In genomic region chr10:5666324-5667220, GRCh38 we compare ENCODE assay signal across 1 cellular context.
TF ChIP-seq lines count a peak whose summit lies in the region.

TSS of gene ASB13 (minus strand) at chr10:5666595. CDS start at chr10:5666551, 44 bp downstream.

TF ChIP-seq in HepG2, 621 proteins besides CTCF, POLR2A, EP300 and RAD21 (continued from another document and continues in another):
- TF ChIP-seq BRF2 (CRISPR knock-in tag; IDR thresholded peaks at IDR 0.05) (no peak), PITX1 (CRISPR knock-in tag; IDR thresholded peaks at IDR 0.05) (peak; percentile 63; the same call in 1 of the 2 replicates), JARID2 (CRISPR knock-in tag; IDR thresholded peaks at IDR 0.05; ENCODE audit: insufficient replicate concordance) (no peak), ZNF687 (CRISPR knock-in tag; IDR thresholded peaks at IDR 0.05) (peak; percentile 88), ZNF260 (CRISPR knock-in tag; IDR thresholded peaks at IDR 0.05; ENCODE audit: borderline replicate concordance, low read depth) (no peak), GLMP (CRISPR knock-in tag; IDR thresholded peaks at IDR 0.05; ENCODE audit: borderline replicate concordance) (no peak), KLF6 (CRISPR knock-in tag; IDR thresholded peaks at IDR 0.05) (no peak), TCF7L2 (IDR thresholded peaks at IDR 0.05; ENCODE audit: low read depth, low read length) (no peak), FIP1L1 (IDR thresholded peaks at IDR 0.05; ENCODE audit: borderline replicate concordance, insufficient read depth, low read depth, low read length) (no peak), ZKSCAN1 (IDR thresholded peaks at IDR 0.05; ENCODE audit: low read length) (no peak), ZNF75D (CRISPR knock-in tag; IDR thresholded peaks at IDR 0.05; ENCODE audit: borderline replicate concordance) (no peak), CAMTA2 (CRISPR knock-in tag; IDR thresholded peaks at IDR 0.05; ENCODE audit: borderline replicate concordance) (no peak), YEATS4 (CRISPR knock-in tag; IDR thresholded peaks at IDR 0.05; ENCODE audit: borderline replicate concordance) (peak; percentile 69), MYC (CRISPR knock-in tag; IDR thresholded peaks at IDR 0.05; ENCODE audit: borderline replicate concordance) (peak; percentile 65), POGZ (CRISPR knock-in tag; IDR thresholded peaks at IDR 0.05) (no peak), ZNF101 (CRISPR knock-in tag; IDR thresholded peaks at IDR 0.05; ENCODE audit: borderline replicate concordance, low read depth) (no peak), ZNF280D (CRISPR knock-in tag; IDR thresholded peaks at IDR 0.05) (no peak), SNAPC5 (CRISPR knock-in tag; IDR thresholded peaks at IDR 0.05; ENCODE audit: borderline replicate concordance) (no peak), MXI1 (IDR thresholded peaks at IDR 0.05; ENCODE audit: borderline replicate concordance, low read depth, low read length) (no peak; the same call in 2 of the 3 replicates), CENPBD1 (CRISPR knock-in tag; IDR thresholded peaks at IDR 0.05; ENCODE audit: borderline replicate concordance, low read depth) (no peak), CEBPZ (IDR thresholded peaks at IDR 0.05; ENCODE audit: low read length) (no peak), SMAD1 (CRISPR knock-in tag; IDR thresholded peaks at IDR 0.05; ENCODE audit: borderline replicate concordance, low read depth) (no peak; the same call in 1 of the 2 replicates), PRDM10 (CRISPR knock-in tag; IDR thresholded peaks at IDR 0.05; ENCODE audit: low read depth) (no peak), IKZF5 (CRISPR knock-in tag; IDR thresholded peaks at IDR 0.05) (no peak), ZMAT3 (CRISPR knock-in tag; conservative IDR thresholded peaks at IDR 0.05) (peak; percentile 33; the same call in 1 of the 2 replicates), AKNA (CRISPR knock-in tag; IDR thresholded peaks at IDR 0.05; ENCODE audit: borderline replicate concordance) (no peak), REXO4 (CRISPR knock-in tag; IDR thresholded peaks at IDR 0.05; ENCODE audit: borderline replicate concordance) (no peak), TBX2 (CRISPR knock-in tag; IDR thresholded peaks at IDR 0.05; ENCODE audit: borderline replicate concordance) (0 out of 2 replicates have a peak, but pooled peaks have one; percentile 8)
